ENCODE assay signal across 12 cellular contexts in the genomic region with DNA sequence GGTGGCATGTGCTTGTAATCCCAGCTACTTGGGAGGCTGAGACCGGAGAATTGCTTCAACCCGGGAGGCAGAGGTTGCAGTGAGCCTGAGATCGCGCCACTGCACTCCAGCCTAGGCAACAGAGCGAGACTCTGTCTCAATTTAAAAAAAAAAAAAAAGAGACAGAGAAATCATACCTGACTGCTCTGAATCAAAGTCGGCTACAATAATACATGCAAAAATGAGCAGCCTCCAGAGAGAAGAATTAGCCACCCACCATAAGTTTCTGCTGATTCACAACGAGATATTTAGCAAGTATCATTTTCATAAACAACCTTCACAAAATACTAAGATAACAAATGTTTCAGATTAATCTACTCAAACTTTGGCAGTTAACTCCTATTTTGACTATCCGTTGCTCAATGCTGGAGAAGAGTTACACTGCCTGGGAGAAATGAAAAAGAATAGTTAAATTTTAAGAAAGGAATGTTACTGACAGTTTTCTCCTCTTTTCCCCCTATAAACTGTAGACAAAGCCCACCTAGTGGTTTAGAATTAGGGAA. TPM values are rescaled to one million over a fixed set of nuclear protein-coding genes. Genes with fewer than 3 reads are reported as not detected.
DNase-seq lines count a peak whose midpoint lies in the region; ATAC-seq and TF ChIP-seq lines count a peak whose summit lies in the region.
"Had no signal": no experiment of that assay in that cellular context is flagged by ENCODE, and none has a peak within 500 bp of the region (broad histone marks: within the 10 kb centered on the region; RNA-seq: fewer than 3 reads in every experiment).

No MANE protein-coding gene starts in this region.

- TF ChIP-seq CTCF in OCI-LY3 (IDR thresholded peaks at IDR 0.05; ENCODE audit: low read depth, low read length) = no peak
- TF ChIP-seq CTCF in smooth muscle cell (IDR thresholded peaks at IDR 0.05; ENCODE audit: borderline replicate concordance, insufficient read depth, poor library complexity, severe bottlenecking) = no peak
- no peak for TF ChIP-seq CTCF in uterus (IDR thresholded peaks at IDR 0.05)

- intact Hi-C loops in uterus (cut with DNase I; ENCODE audit: low total_unique reads) (no loop called here), posterior cingulate gyrus (cut with DNase I) (no loop called here)

- H3K4me1 ChIP-seq in OCI-LY3 (ENCODE audit: low read length) (peaks cover 28% of the 10 kb centered on the region), smooth muscle cell (ENCODE audit: low read depth) (peaks cover 38% of the 10 kb centered on the region), uterus (no peaks in the 10 kb centered on the region)

- WGBS in smooth muscle cell (ENCODE audit: low lambda C conversion rate) = 83% methylated on average over 8 of the region's 8 CpGs

- no peak for ATAC-seq in GM18870 (IDR thresholded peaks at IDR 0.05; ENCODE audit: unreplicated experiment)

- H3K36me3 ChIP-seq in OCI-LY3 (replicated peaks; ENCODE audit: low read depth, low read length) (no peaks in the 10 kb centered on the region), smooth muscle cell (ENCODE audit: low read depth) (no peaks in the 10 kb centered on the region), uterus (no peaks in the 10 kb centered on the region)
- H3K36me3 ChIP-seq: tibial nerve had no signal

- peak; percentile 36 for DNase-seq in DMS 273 (lab: John Stamatoyannopoulos, UW; ENCODE audit: unreplicated experiment)
- DNase-seq in DMS 273 treated with DMSO at 0.1 percent for 48 hours (lab: John Stamatoyannopoulos, UW) = no peak
- peak; percentile 67 for DNase-seq in fibroblast of gingiva (ENCODE audit: low read depth)
- no peak for DNase-seq in smooth muscle cell (lab: John Stamatoyannopoulos, UW; ENCODE audit: unreplicated experiment)
- DNase-seq in uterus = no peak
- no peak for DNase-seq in posterior cingulate gyrus
- DNase-seq: left colon, NCI-H146 had no signal

- H4K20me1 ChIP-seq in OCI-LY3 (ENCODE audit: insufficient read depth, low read length) = no peaks in the 10 kb centered on the region
- no peaks in the 10 kb centered on the region for H4K20me1 ChIP-seq in smooth muscle cell (ENCODE audit: low read depth)

- H3K4me2 ChIP-seq in OCI-LY3 (ENCODE audit: low read length) = peak overlapping the region; percentile 97
- peak overlapping the region; percentile 85 for H3K4me2 ChIP-seq in smooth muscle cell

- no peak overlapping the region for H3K9ac ChIP-seq in OCI-LY3 (ENCODE audit: low read length)
- no peak overlapping the region for H3K9ac ChIP-seq in smooth muscle cell (ENCODE audit: low read depth)
- H3K9ac ChIP-seq: parathyroid adenoma had no signal

- H2AFZ ChIP-seq in OCI-LY3 (ENCODE audit: low read depth, low read length) (no peak overlapping the region), smooth muscle cell (ENCODE audit: low read depth) (no peak overlapping the region)

- TF ChIP-seq POLR2A in uterus (IDR thresholded peaks at IDR 0.05) = no peak

- no peaks in the 10 kb centered on the region for H3K79me2 ChIP-seq in OCI-LY3 (ENCODE audit: low read length)
- H3K79me2 ChIP-seq in smooth muscle cell (ENCODE audit: low read depth) = peaks cover 22% of the 10 kb centered on the region
- H3K79me2 ChIP-seq: parathyroid adenoma had no signal

- peaks cover 27% of the 10 kb centered on the region for H3F3A ChIP-seq in smooth muscle cell (ENCODE audit: low read depth)

- H3K4me3 ChIP-seq in OCI-LY3 (ENCODE audit: low read length) (peak overlapping the region; percentile 83; the same call in 1 of the 2 replicates), smooth muscle cell (peak overlapping the region; percentile 81), uterus (no peak overlapping the region)

- H3K27me3 ChIP-seq in OCI-LY3 (ENCODE audit: low read depth, low read length) = peaks cover 26% of the 10 kb centered on the region; the same call in 1 of the 2 replicates
- H3K27me3 ChIP-seq in smooth muscle cell (ENCODE audit: low read depth) = no peaks in the 10 kb centered on the region
- H3K27me3 ChIP-seq in uterus = no peaks in the 10 kb centered on the region
- H3K27me3 ChIP-seq: tibial nerve had no signal

- peaks cover 4% of the 10 kb centered on the region; the same call in 1 of the 2 replicates for H3K9me3 ChIP-seq in OCI-LY3 (ENCODE audit: insufficient read depth, low read length)
- no peaks in the 10 kb centered on the region for H3K9me3 ChIP-seq in smooth muscle cell (replicated peaks; ENCODE audit: low read depth)
- no peaks in the 10 kb centered on the region for H3K9me3 ChIP-seq in uterus
- H3K9me3 ChIP-seq: tibial nerve had no signal

- H3K27ac ChIP-seq in OCI-LY3 (ENCODE audit: low read length) = no peak overlapping the region
- H3K27ac ChIP-seq in smooth muscle cell (ENCODE audit: low read depth) = no peak overlapping the region
- H3K27ac ChIP-seq in uterus = no peak overlapping the region
- H3K27ac ChIP-seq: parathyroid adenoma had no signal

RNA-seq across cellular contexts. Expression of gene OSBPL1A, which starts 1.5 kb away (rescaled TPM):
- total RNA-seq in smooth muscle cell (23.4 and 29.4 TPM in 2 replicates), uterus (10 to 100 TPM; 49.4 to 72.4 (median 62.5) TPM)
- 15.3 and 18.1 TPM in 2 replicates for polyA plus RNA-seq in smooth muscle cell

RNA-seq across cellular contexts. Expression of gene IMPACT, which starts 30.3 kb away (rescaled TPM):
- total RNA-seq in smooth muscle cell (25.0 and 35.1 TPM in 2 replicates), uterus (10 to 100 TPM in 2 of 4 donors, 1 to 10 TPM in 2; 4.1 to 63.9 (median 15.1) TPM)
- 27.9 and 30.2 TPM in 2 replicates for polyA plus RNA-seq in smooth muscle cell

Comparison
In these comparisons a context has a peak if more than half of its experiments do, and no peak if none do; other contexts are left out.
1. DNase-seq: peak in DMS 273 (single experiment) and fibroblast of gingiva (single experiment); none in DMS 273 treated with DMSO at 0.1 percent for 48 hours (single experiment), smooth muscle cell (single experiment), uterus (0 of 2) and posterior cingulate gyrus (0 of 10).
2. H3K4me3 ChIP-seq: peak in OCI-LY3 (single experiment) and smooth muscle cell (single experiment); none in uterus (0 of 2).